ENCODE assay signal across 9 cellular contexts in the genomic region with DNA sequence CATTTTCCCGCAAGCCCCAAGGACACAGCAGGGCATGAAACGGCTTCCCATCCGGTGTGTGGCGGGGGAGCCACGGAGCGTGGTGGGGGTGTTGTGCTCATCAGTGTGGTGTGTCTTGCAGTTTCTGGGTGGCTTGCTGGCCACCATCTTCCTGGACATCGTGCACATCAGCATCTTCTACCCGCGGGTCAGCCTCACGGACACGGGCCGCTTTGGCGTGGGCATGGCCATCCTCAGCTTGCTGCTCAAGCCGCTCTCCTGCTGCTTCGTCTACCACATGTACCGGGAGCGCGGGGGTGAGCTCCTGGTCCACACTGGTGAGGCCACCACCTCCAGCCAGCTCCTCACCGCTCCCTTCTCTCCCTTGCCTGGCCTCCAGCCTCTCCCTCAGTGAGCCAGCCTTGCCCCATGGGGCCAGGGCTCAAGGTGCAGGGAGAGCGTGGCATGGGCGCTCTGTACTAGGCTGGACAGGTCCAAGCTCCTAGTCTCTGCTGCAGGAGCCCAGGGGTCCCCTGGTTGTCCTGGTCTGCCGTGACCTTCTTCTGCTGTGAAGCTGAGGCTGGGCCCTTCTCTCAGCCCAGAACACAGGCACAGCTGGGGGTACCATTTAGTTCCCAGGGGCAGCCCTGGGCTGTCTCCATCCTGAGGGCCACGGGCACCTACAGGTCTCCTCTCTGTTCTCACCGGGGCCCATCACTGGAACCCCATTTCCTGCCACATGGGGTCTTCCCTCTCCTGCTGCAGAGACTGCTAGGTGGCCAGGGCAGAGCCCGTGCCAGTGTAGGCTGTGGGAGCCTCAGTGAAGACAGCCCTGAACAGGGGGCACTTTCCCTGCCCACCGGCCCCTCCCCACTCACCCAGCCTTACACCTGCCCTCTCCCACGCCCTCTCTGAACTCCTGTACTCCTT. TPM values are rescaled to one million over a fixed set of nuclear protein-coding genes. Genes with fewer than 3 reads are reported as not detected.
DNase-seq lines count a peak whose midpoint lies in the region; ATAC-seq and TF ChIP-seq lines count a peak whose summit lies in the region.
"Had no signal": no experiment of that assay in that cellular context is flagged by ENCODE, and none has a peak within 500 bp of the region (broad histone marks: within the 10 kb centered on the region; RNA-seq: fewer than 3 reads in every experiment).

No MANE protein-coding gene starts in this region.

- peak; percentile 50 for ATAC-seq in activated CD8-positive, alpha-beta memory T cell treated with anti-CD3 and anti-CD28 coated beads, Interleukin-2, amount 10 ng/mL, durations not matched to agents 7 days and 5 days
- ATAC-seq in activated CD8-positive, alpha-beta T cell treated with anti-CD3 and anti-CD28 coated beads for 36 hours = peak; percentile 64
- ATAC-seq in HG02678 (IDR thresholded peaks at IDR 0.05; ENCODE audit: unreplicated experiment) = no peak

- peaks cover 34% of the 10 kb centered on the region for H4K20me1 ChIP-seq in osteoblast (ENCODE audit: insufficient read depth, low read length)

- peaks cover 24% of the 10 kb centered on the region for H3K36me3 ChIP-seq in osteoblast (ENCODE audit: insufficient read depth, low read length)

- no peak overlapping the region for H3K4me2 ChIP-seq in osteoblast (ENCODE audit: insufficient read depth, low read length)

- no peak overlapping the region for H2AFZ ChIP-seq in osteoblast (ENCODE audit: low read length)

- POLR2A ChIA-PET in activated CD8-positive, alpha-beta T cell treated with anti-CD3 and anti-CD28 coated beads for 36 hours (lab: Charles Lee) = interaction anchor here (0.9 to 1.4 kb wide), 2 partner anchors 12 to 159 kb away, joined by 4 read pairs; a partner anchor contains a TSS

- H3K4me3 ChIP-seq in osteoblast (ENCODE audit: insufficient read depth, low read length) = no peak overlapping the region
- H3K4me3 ChIP-seq: mucosa of descending colon had no signal

- no peak for DNase-seq in activated CD8-positive, alpha-beta memory T cell treated with anti-CD3 and anti-CD28 coated beads, Interleukin-2, amount 10 ng/mL, durations not matched to agents 7 days and 5 days
- DNase-seq in activated CD8-positive, alpha-beta memory T cell treated with anti-CD3 and anti-CD28 coated beads, Interleukin-2, amount 50 U/mL, for 48 hours = no peak
- peak; percentile 20 for DNase-seq in activated CD8-positive, alpha-beta T cell treated with anti-CD3 and anti-CD28 coated beads for 36 hours
- DNase-seq in osteoblast (ENCODE audit: insufficient read length, low spot score, missing footprints) (peak; percentile 53), NCI-H128 (lab: John Stamatoyannopoulos, UW; ENCODE audit: unreplicated experiment) (no peak)

- H3K27ac ChIP-seq in osteoblast (ENCODE audit: low read depth, low read length) = no peak overlapping the region
- H3K27ac ChIP-seq: epithelial cell of prostate had no signal

- H3K27me3 Mint-ChIP-seq in activated CD8-positive, alpha-beta memory T cell treated with anti-CD3 and anti-CD28 coated beads, Interleukin-2, amount 10 ng/mL, durations not matched to agents 7 days and 5 days = no peaks in the 10 kb centered on the region
- no peaks in the 10 kb centered on the region for H3K27me3 Mint-ChIP-seq in activated CD8-positive, alpha-beta T cell treated with anti-CD3 and anti-CD28 coated beads for 36 hours

- H3K27ac Mint-ChIP-seq in activated CD8-positive, alpha-beta memory T cell treated with anti-CD3 and anti-CD28 coated beads, Interleukin-2, amount 10 ng/mL, durations not matched to agents 7 days and 5 days = peak overlapping the region; percentile 74
- peak overlapping the region; percentile 6 for H3K27ac Mint-ChIP-seq in activated CD8-positive, alpha-beta T cell treated with anti-CD3 and anti-CD28 coated beads for 36 hours

- no peak for TF ChIP-seq CTCF in activated CD8-positive, alpha-beta T cell treated with anti-CD3 and anti-CD28 coated beads for 36 hours (IDR thresholded peaks at IDR 0.05)
- no peak for TF ChIP-seq CTCF in osteoblast (IDR thresholded peaks at IDR 0.05; ENCODE audit: extremely low read depth, low read depth, low read length)

- H3K79me2 ChIP-seq in osteoblast (ENCODE audit: insufficient read depth, low read length) = no peaks in the 10 kb centered on the region

- H3K9me3 Mint-ChIP-seq in activated CD8-positive, alpha-beta memory T cell treated with anti-CD3 and anti-CD28 coated beads, Interleukin-2, amount 10 ng/mL, durations not matched to agents 7 days and 5 days (ENCODE audit: low read depth) = no peaks in the 10 kb centered on the region
- H3K9me3 Mint-ChIP-seq in activated CD8-positive, alpha-beta T cell treated with anti-CD3 and anti-CD28 coated beads for 36 hours = no peaks in the 10 kb centered on the region

- peaks cover 18% of the 10 kb centered on the region for H3K36me3 Mint-ChIP-seq in activated CD8-positive, alpha-beta memory T cell treated with anti-CD3 and anti-CD28 coated beads, Interleukin-2, amount 10 ng/mL, durations not matched to agents 7 days and 5 days
- peaks cover 2% of the 10 kb centered on the region for H3K36me3 Mint-ChIP-seq in activated CD8-positive, alpha-beta T cell treated with anti-CD3 and anti-CD28 coated beads for 36 hours (ENCODE audit: low read depth)

- CTCF ChIA-PET in activated CD8-positive, alpha-beta memory T cell treated with anti-CD3 and anti-CD28 coated beads, Interleukin-2, amount 10 ng/mL, durations not matched to agents 7 days and 5 days (lab: Charles Lee) = interaction anchor here (1.3 to 2.3 kb wide), 3 partner anchors 29 to 98 kb away, joined by 5 to 10 read pairs (median 6); a partner anchor contains a TSS
- CTCF ChIA-PET in activated CD8-positive, alpha-beta T cell treated with anti-CD3 and anti-CD28 coated beads for 36 hours (lab: Charles Lee) = interaction anchor here (0.6 to 2.2 kb wide), 5 partner anchors 11 to 99 kb away, joined by 3 to 9 read pairs (median 7); a partner anchor contains a TSS

- H3K4me1 ChIP-seq in osteoblast (ENCODE audit: insufficient read depth, low read length) = no peaks in the 10 kb centered on the region

- H3K27me3 ChIP-seq in osteoblast (ENCODE audit: insufficient read depth, low read length) = no peaks in the 10 kb centered on the region

- H3K4me1 Mint-ChIP-seq in activated CD8-positive, alpha-beta memory T cell treated with anti-CD3 and anti-CD28 coated beads, Interleukin-2, amount 10 ng/mL, durations not matched to agents 7 days and 5 days = peaks cover 33% of the 10 kb centered on the region
- H3K4me1 Mint-ChIP-seq in activated CD8-positive, alpha-beta T cell treated with anti-CD3 and anti-CD28 coated beads for 36 hours (ENCODE audit: low read depth) = peaks cover 7% of the 10 kb centered on the region

- no peaks in the 10 kb centered on the region for H3K9me3 ChIP-seq in osteoblast (ENCODE audit: low read depth, low read length)
- H3K9me3 ChIP-seq: mucosa of descending colon had no signal

- intact Hi-C loops in activated CD8-positive, alpha-beta T cell treated with anti-CD3 and anti-CD28 coated beads for 36 hours (cut with micrococcal nuclease) = no loop called here

- H3K4me3 Mint-ChIP-seq in activated CD8-positive, alpha-beta memory T cell treated with anti-CD3 and anti-CD28 coated beads, Interleukin-2, amount 10 ng/mL, durations not matched to agents 7 days and 5 days = no peak overlapping the region
- no peak overlapping the region for H3K4me3 Mint-ChIP-seq in activated CD8-positive, alpha-beta T cell treated with anti-CD3 and anti-CD28 coated beads for 36 hours

RNA-seq across cellular contexts. Expression of a gene that starts 12.6 kb away (rescaled TPM):
- total RNA-seq in activated CD8-positive, alpha-beta memory T cell treated with anti-CD3 and anti-CD28 coated beads, Interleukin-2, amount 10 ng/mL, durations not matched to agents 7 days and 5 days = 10 to 100 TPM; 45.5 to 59.9 TPM
- 1 to 10 TPM; 8.9 to 9.4 TPM for total RNA-seq in activated CD8-positive, alpha-beta T cell treated with anti-CD3 and anti-CD28 coated beads for 36 hours
- 47.7 and 56.5 TPM in 2 replicates for total RNA-seq in osteoblast

RNA-seq across cellular contexts. Expression of a gene that starts 13.4 kb away (rescaled TPM):
- total RNA-seq in activated CD8-positive, alpha-beta memory T cell treated with anti-CD3 and anti-CD28 coated beads, Interleukin-2, amount 10 ng/mL, durations not matched to agents 7 days and 5 days = not detected
- not detected for total RNA-seq in activated CD8-positive, alpha-beta T cell treated with anti-CD3 and anti-CD28 coated beads for 36 hours
- under 0.01 TPM in 1 of 2 replicates, not detected in the other for total RNA-seq in osteoblast
- total RNA-seq: pulmonary artery endothelial cell had no signal

RNA-seq across cellular contexts. Expression of a gene that starts 57.0 kb away (rescaled TPM):
- total RNA-seq in activated CD8-positive, alpha-beta memory T cell treated with anti-CD3 and anti-CD28 coated beads, Interleukin-2, amount 10 ng/mL, durations not matched to agents 7 days and 5 days = 1 to 10 TPM; 1.0 to 2.1 TPM
- total RNA-seq in activated CD8-positive, alpha-beta T cell treated with anti-CD3 and anti-CD28 coated beads for 36 hours = under 1 TPM; 0.18 to 0.20 TPM
- total RNA-seq in osteoblast = under 0.01 TPM in 2 replicates

RNA-seq across cellular contexts. Expression of a gene that starts 57.2 kb away (rescaled TPM):
- 10 to 100 TPM; 24.1 to 30.0 TPM for total RNA-seq in activated CD8-positive, alpha-beta memory T cell treated with anti-CD3 and anti-CD28 coated beads, Interleukin-2, amount 10 ng/mL, durations not matched to agents 7 days and 5 days
- total RNA-seq in activated CD8-positive, alpha-beta T cell treated with anti-CD3 and anti-CD28 coated beads for 36 hours = 1 to 10 TPM; 9.6 TPM
- 32.6 and 34.5 TPM in 2 replicates for total RNA-seq in osteoblast

RNA-seq across cellular contexts. Expression of a gene that starts 57.4 kb away (rescaled TPM):
- total RNA-seq in activated CD8-positive, alpha-beta memory T cell treated with anti-CD3 and anti-CD28 coated beads, Interleukin-2, amount 10 ng/mL, durations not matched to agents 7 days and 5 days = 10 to 100 TPM; 20.0 to 21.1 TPM
- total RNA-seq in activated CD8-positive, alpha-beta T cell treated with anti-CD3 and anti-CD28 coated beads for 36 hours = 10 to 100 TPM; 10.8 to 12.2 TPM
- 21.0 and 22.4 TPM in 2 replicates for total RNA-seq in osteoblast

Comparison
In these comparisons a context has a peak if more than half of its experiments do, and no peak if none do; other contexts are left out.
1. DNase-seq: peak in activated CD8-positive, alpha-beta T cell treated with anti-CD3 and anti-CD28 coated beads for 36 hours (single experiment) and osteoblast (single experiment); none in activated CD8-positive, alpha-beta memory T cell treated with anti-CD3 and anti-CD28 coated beads, Interleukin-2, amount 10 ng/mL, durations not matched to agents 7 days and 5 days (single experiment), activated CD8-positive, alpha-beta memory T cell treated with anti-CD3 and anti-CD28 coated beads, Interleukin-2, amount 50 U/mL, for 48 hours (single experiment) and NCI-H128 (single experiment).